Comparison of ENCODE assay signal across 1 cellular context in genomic region chr16:2869502-2870064, GRCh38.
TF ChIP-seq lines count a peak whose summit lies in the region.

No MANE protein-coding gene starts in this region.

TF ChIP-seq in HepG2, 621 proteins besides CTCF, POLR2A, EP300 and RAD21 (continued from another document and continues in another):
- 0 out of 2 replicates have a peak, but pooled peaks have one; percentile 37 for TF ChIP-seq PRDM10 (CRISPR knock-in tag; IDR thresholded peaks at IDR 0.05; ENCODE audit: low read depth)
- peak; percentile 31; the same call in 1 of the 2 replicates for TF ChIP-seq TAF1 (CRISPR knock-in tag; IDR thresholded peaks at IDR 0.05)
- peak; percentile 62; the same call in 1 of the 2 replicates for TF ChIP-seq POGK (CRISPR knock-in tag; conservative IDR thresholded peaks at IDR 0.05)
- TF ChIP-seq ZNF572 (CRISPR knock-in tag; IDR thresholded peaks at IDR 0.05): 0 out of 2 replicates have a peak, but pooled peaks have one; percentile 71
- TF ChIP-seq, protein P1, sequence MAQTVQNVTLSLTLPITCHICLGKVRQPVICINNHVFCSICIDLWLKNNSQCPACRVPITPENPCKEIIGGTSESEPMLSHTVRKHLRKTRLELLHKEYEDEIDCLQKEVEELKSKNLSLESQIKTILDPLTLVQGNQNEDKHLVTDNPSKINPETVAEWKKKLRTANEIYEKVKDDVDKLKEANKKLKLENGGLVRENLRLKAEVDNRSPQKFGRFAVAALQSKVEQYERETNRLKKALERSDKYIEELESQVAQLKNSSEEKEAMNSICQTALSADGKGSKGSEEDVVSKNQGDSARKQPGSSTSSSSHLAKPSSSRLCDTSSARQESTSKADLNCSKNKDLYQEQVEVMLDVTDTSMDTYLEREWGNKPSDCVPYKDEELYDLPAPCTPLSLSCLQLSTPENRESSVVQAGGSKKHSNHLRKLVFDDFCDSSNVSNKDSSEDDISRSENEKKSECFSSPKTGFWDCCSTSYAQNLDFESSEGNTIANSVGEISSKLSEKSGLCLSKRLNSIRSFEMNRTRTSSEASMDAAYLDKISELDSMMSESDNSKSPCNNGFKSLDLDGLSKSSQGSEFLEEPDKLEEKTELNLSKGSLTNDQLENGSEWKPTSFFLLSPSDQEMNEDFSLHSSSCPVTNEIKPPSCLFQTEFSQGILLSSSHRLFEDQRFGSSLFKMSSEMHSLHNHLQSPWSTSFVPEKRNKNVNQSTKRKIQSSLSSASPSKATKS (CRISPR knock-in tag; IDR thresholded peaks at IDR 0.05): no peak
- TF ChIP-seq, protein P2, sequence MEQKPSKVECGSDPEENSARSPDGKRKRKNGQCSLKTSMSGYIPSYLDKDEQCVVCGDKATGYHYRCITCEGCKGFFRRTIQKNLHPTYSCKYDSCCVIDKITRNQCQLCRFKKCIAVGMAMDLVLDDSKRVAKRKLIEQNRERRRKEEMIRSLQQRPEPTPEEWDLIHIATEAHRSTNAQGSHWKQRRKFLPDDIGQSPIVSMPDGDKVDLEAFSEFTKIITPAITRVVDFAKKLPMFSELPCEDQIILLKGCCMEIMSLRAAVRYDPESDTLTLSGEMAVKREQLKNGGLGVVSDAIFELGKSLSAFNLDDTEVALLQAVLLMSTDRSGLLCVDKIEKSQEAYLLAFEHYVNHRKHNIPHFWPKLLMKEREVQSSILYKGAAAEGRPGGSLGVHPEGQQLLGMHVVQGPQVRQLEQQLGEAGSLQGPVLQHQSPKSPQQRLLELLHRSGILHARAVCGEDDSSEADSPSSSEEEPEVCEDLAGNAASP (CRISPR knock-in tag; IDR thresholded peaks at IDR 0.05; ENCODE audit: borderline replicate concordance): peak; percentile 57; the same call in 1 of the 2 replicates
- TF ChIP-seq ZBTB21 (CRISPR knock-in tag; IDR thresholded peaks at IDR 0.05): no peak
- peak; percentile 27; the same call in 1 of the 2 replicates for TF ChIP-seq ERF (CRISPR knock-in tag; IDR thresholded peaks at IDR 0.05)
- no peak for TF ChIP-seq ZNF703 (CRISPR knock-in tag; IDR thresholded peaks at IDR 0.05; ENCODE audit: borderline replicate concordance)
- TF ChIP-seq ONECUT2 (CRISPR knock-in tag; IDR thresholded peaks at IDR 0.05): 0 out of 2 replicates have a peak, but pooled peaks have one; percentile 33
- TF ChIP-seq ZNF446 (CRISPR knock-in tag; IDR thresholded peaks at IDR 0.05): 0 out of 2 replicates have a peak, but pooled peaks have one; percentile 77
- peak; percentile 54; the same call in 1 of the 2 replicates for TF ChIP-seq RXRA (CRISPR knock-in tag; IDR thresholded peaks at IDR 0.05)
- TF ChIP-seq NCOA2 (CRISPR knock-in tag; IDR thresholded peaks at IDR 0.05): peak; percentile 43; the same call in 1 of the 2 replicates
- peak; percentile 78 for TF ChIP-seq ZFX (CRISPR knock-in tag; IDR thresholded peaks at IDR 0.05; ENCODE audit: low read depth)
- 0 out of 2 replicates have a peak, but pooled peaks have one; percentile 25 for TF ChIP-seq ZSCAN25 (CRISPR knock-in tag; IDR thresholded peaks at IDR 0.05)
- TF ChIP-seq, protein P3, sequence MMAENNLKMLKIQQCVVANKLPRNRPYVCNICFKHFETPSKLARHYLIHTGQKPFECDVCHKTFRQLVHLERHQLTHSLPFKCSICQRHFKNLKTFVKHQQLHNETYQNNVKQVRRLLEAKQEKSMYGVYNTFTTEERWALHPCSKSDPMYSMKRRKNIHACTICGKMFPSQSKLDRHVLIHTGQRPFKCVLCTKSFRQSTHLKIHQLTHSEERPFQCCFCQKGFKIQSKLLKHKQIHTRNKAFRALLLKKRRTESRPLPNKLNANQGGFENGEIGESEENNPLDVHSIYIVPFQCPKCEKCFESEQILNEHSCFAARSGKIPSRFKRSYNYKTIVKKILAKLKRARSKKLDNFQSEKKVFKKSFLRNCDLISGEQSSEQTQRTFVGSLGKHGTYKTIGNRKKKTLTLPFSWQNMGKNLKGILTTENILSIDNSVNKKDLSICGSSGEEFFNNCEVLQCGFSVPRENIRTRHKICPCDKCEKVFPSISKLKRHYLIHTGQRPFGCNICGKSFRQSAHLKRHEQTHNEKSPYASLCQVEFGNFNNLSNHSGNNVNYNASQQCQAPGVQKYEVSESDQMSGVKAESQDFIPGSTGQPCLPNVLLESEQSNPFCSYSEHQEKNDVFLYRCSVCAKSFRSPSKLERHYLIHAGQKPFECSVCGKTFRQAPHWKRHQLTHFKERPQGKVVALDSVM (CRISPR knock-in tag; IDR thresholded peaks at IDR 0.05): no peak
- peak; percentile 45; the same call in 1 of the 2 replicates for TF ChIP-seq ZNF501 (CRISPR knock-in tag; IDR thresholded peaks at IDR 0.05)
- peak; percentile 66 for TF ChIP-seq HDAC2 (CRISPR knock-in tag; IDR thresholded peaks at IDR 0.05)
- TF ChIP-seq AHDC1 (CRISPR knock-in tag; IDR thresholded peaks at IDR 0.05; ENCODE audit: borderline replicate concordance): peak; percentile 45; the same call in 1 of the 2 replicates
- TF ChIP-seq DMAP1 (CRISPR knock-in tag; IDR thresholded peaks at IDR 0.05): peak; percentile 58
- TF ChIP-seq SOX5 (CRISPR knock-in tag; IDR thresholded peaks at IDR 0.05; ENCODE audit: borderline replicate concordance): peak; percentile 54; the same call in 1 of the 2 replicates
- peak; percentile 41 for TF ChIP-seq TEAD3 (CRISPR knock-in tag; optimal IDR thresholded peaks at IDR 0.05; ENCODE audit: borderline replicate concordance)
- 0 out of 2 replicates have a peak, but pooled peaks have one; percentile 68 for TF ChIP-seq IRF1 (CRISPR knock-in tag; IDR thresholded peaks at IDR 0.05; ENCODE audit: low read depth)
- no peak for TF ChIP-seq ZNF569 (CRISPR knock-in tag; IDR thresholded peaks at IDR 0.05; ENCODE audit: borderline replicate concordance)
- peak; percentile 67; the same call in 1 of the 2 replicates for TF ChIP-seq ZBTB7A (CRISPR knock-in tag; IDR thresholded peaks at IDR 0.05)
- TF ChIP-seq RNF2 (conservative IDR thresholded peaks at IDR 0.05; ENCODE audit: low read depth): peak; percentile 54; the same call in 1 of the 2 replicates
- TF ChIP-seq SOX6 (IDR thresholded peaks at IDR 0.05): no peak
- peak; percentile 47; the same call in 1 of the 2 replicates for TF ChIP-seq SOX6 (CRISPR knock-in tag; IDR thresholded peaks at IDR 0.05)
- TF ChIP-seq RXRB (CRISPR knock-in tag; IDR thresholded peaks at IDR 0.05; ENCODE audit: borderline replicate concordance): peak; percentile 70
- TF ChIP-seq TFDP1 (CRISPR knock-in tag; IDR thresholded peaks at IDR 0.05; ENCODE audit: borderline replicate concordance): peak; percentile 74; the same call in 1 of the 2 replicates
- TF ChIP-seq JUNB (CRISPR knock-in tag; IDR thresholded peaks at IDR 0.05; ENCODE audit: borderline replicate concordance): 0 out of 2 replicates have a peak, but pooled peaks have one; percentile 41
- TF ChIP-seq, protein P4, sequence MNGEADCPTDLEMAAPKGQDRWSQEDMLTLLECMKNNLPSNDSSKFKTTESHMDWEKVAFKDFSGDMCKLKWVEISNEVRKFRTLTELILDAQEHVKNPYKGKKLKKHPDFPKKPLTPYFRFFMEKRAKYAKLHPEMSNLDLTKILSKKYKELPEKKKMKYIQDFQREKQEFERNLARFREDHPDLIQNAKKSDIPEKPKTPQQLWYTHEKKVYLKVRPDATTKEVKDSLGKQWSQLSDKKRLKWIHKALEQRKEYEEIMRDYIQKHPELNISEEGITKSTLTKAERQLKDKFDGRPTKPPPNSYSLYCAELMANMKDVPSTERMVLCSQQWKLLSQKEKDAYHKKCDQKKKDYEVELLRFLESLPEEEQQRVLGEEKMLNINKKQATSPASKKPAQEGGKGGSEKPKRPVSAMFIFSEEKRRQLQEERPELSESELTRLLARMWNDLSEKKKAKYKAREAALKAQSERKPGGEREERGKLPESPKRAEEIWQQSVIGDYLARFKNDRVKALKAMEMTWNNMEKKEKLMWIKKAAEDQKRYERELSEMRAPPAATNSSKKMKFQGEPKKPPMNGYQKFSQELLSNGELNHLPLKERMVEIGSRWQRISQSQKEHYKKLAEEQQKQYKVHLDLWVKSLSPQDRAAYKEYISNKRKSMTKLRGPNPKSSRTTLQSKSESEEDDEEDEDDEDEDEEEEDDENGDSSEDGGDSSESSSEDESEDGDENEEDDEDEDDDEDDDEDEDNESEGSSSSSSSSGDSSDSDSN (CRISPR knock-in tag; IDR thresholded peaks at IDR 0.05): 0 out of 2 replicates have a peak, but pooled peaks have one; percentile 15
- TF ChIP-seq ZNF773 (CRISPR knock-in tag; IDR thresholded peaks at IDR 0.05; ENCODE audit: borderline replicate concordance): no peak
- peak; percentile 69; the same call in 1 of the 2 replicates for TF ChIP-seq ZNF607 (CRISPR knock-in tag; IDR thresholded peaks at IDR 0.05; ENCODE audit: borderline replicate concordance)
- TF ChIP-seq NR2F2 (IDR thresholded peaks at IDR 0.05; ENCODE audit: borderline replicate concordance, low read depth): peak; percentile 76; the same call in 1 of the 2 replicates
